Comparison of ENCODE assay signal across 8 cellular contexts in the genomic region with DNA sequence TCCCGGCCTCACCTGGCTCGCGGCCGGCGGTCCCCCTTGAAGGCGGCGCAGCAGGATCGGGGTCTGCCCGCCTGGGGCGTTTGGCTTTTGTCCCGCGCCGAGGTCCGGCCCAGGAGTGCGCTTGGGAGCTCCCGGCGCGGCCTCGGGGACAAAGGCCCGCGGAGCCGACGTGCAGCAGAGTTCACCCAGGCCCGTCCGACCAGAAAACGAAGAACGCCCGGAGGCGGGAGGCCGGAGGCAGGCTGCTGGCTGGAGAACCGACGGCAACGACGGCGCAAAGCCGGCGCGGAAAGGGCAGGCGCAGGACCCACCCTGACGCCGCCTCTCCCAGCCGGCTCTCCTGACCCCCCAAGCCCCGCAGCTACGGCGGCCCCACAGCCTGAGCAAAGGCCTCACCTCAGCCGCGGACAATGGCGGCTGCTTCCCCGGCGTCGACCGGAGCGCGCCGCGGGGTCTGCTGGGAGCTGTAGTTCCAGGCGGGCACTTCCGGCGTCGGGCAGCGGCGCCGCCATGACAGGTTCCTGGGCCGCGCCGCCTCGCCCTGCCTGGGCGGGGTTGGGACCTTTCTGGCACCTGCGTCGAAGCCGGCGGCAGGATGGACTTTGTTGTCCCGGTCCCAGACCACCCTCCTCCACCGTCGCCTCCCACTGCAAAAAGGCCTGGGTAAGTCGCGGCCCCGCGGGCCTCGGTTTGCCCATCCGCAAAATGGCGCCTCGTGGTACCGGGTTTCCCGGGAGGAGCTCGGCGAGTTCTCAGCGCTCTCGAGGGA. TPM values are rescaled to one million over a fixed set of nuclear protein-coding genes. Genes with fewer than 3 reads are reported as not detected.
DNase-seq lines count a peak whose midpoint lies in the region; ATAC-seq and TF ChIP-seq lines count a peak whose summit lies in the region.

A gene (minus strand): TSS at position 437 of the 769 bp plus-strand sequence. CDS start 1,501 bp downstream, outside the sequence.

- no peaks in the 10 kb centered on the region for H3K4me1 ChIP-seq in BE2C
- H3K4me1 ChIP-seq in endocrine pancreas (ENCODE audit: control insufficient read depth, insufficient read depth, low read length): no peaks in the 10 kb centered on the region

- H3K4me3 ChIP-seq in BE2C (ENCODE audit: low read depth, low read length) (peak within 1 kb of the TSS; percentile 84), endocrine pancreas (ENCODE audit: control insufficient read depth, insufficient read depth, low read length) (peak within 1 kb of the TSS; percentile 78)

- no peak for TF ChIP-seq CTCF in BE2C (IDR thresholded peaks at IDR 0.05; ENCODE audit: low read depth, low read length)

- H3K9ac ChIP-seq in endocrine pancreas (ENCODE audit: control insufficient read depth, insufficient read depth, low read length): peak within 1 kb of the TSS; percentile 79

- no peaks in the 10 kb centered on the region for H3K27me3 ChIP-seq in BE2C
- H3K27me3 ChIP-seq in endocrine pancreas (ENCODE audit: control insufficient read depth, insufficient read depth, low read length): no peaks in the 10 kb centered on the region

- CTCF ChIA-PET in activated CD8-positive, alpha-beta memory T cell treated with anti-CD3 and anti-CD28 coated beads, Interleukin-2, amount 10 ng/mL, durations not matched to agents 7 days and 5 days (lab: Charles Lee): interaction anchor here (1.3 kb wide), 1 partner anchor 321 kb away, joined by 4 read pairs; a partner anchor contains a TSS

- peaks cover 86% of the 10 kb centered on the region for H3K36me3 Mint-ChIP-seq in activated CD8-positive, alpha-beta memory T cell treated with anti-CD3 and anti-CD28 coated beads, Interleukin-2, amount 10 ng/mL, durations not matched to agents 7 days and 5 days

- H3K27me3 Mint-ChIP-seq in activated CD8-positive, alpha-beta memory T cell treated with anti-CD3 and anti-CD28 coated beads, Interleukin-2, amount 10 ng/mL, durations not matched to agents 7 days and 5 days: no peaks in the 10 kb centered on the region

- H3K9me3 ChIP-seq in BE2C (peaks cover 4% of the 10 kb centered on the region; the same call in 1 of the 2 replicates), endocrine pancreas (ENCODE audit: control insufficient read depth, low read length) (peaks cover 5% of the 10 kb centered on the region)

- ATAC-seq in HG03439 (IDR thresholded peaks at IDR 0.05; ENCODE audit: unreplicated experiment): peak; percentile 96
- peak; percentile 99 for ATAC-seq in activated CD8-positive, alpha-beta memory T cell treated with anti-CD3 and anti-CD28 coated beads, Interleukin-2, amount 10 ng/mL, durations not matched to agents 7 days and 5 days

- H3K9me3 Mint-ChIP-seq in activated CD8-positive, alpha-beta memory T cell treated with anti-CD3 and anti-CD28 coated beads, Interleukin-2, amount 10 ng/mL, durations not matched to agents 7 days and 5 days (ENCODE audit: low read depth): peaks cover 38% of the 10 kb centered on the region

- DNase-seq in BE2C (peak; percentile 89), GM19238 (ENCODE audit: insufficient read length, low spot score) (peak; percentile 90), NCI-H774 (lab: John Stamatoyannopoulos, UW) (peak; percentile 89), mesenteric fat pad (ENCODE audit: low spot score) (peak; percentile 96)
- DNase-seq in activated CD8-positive, alpha-beta memory T cell treated with anti-CD3 and anti-CD28 coated beads, Interleukin-2, amount 10 ng/mL, durations not matched to agents 7 days and 5 days: peak; percentile 89
- peak; percentile 77 for DNase-seq in stimulated activated CD8-positive, alpha-beta memory T cell treated with anti-CD3 and anti-CD28 coated beads, Interleukin-12 subunit alpha, Interleukin-12 subunit beta, amount 100 ng/mL, for 4 hours (ENCODE audit: low read depth)

- H3K27ac Mint-ChIP-seq in activated CD8-positive, alpha-beta memory T cell treated with anti-CD3 and anti-CD28 coated beads, Interleukin-2, amount 10 ng/mL, durations not matched to agents 7 days and 5 days: peak within 1 kb of the TSS; percentile 89

- H3K4me3 Mint-ChIP-seq in activated CD8-positive, alpha-beta memory T cell treated with anti-CD3 and anti-CD28 coated beads, Interleukin-2, amount 10 ng/mL, durations not matched to agents 7 days and 5 days: peak within 1 kb of the TSS; percentile 80

- peaks cover 28% of the 10 kb centered on the region for H3K4me1 Mint-ChIP-seq in activated CD8-positive, alpha-beta memory T cell treated with anti-CD3 and anti-CD28 coated beads, Interleukin-2, amount 10 ng/mL, durations not matched to agents 7 days and 5 days

- H3K36me3 ChIP-seq in BE2C (peaks cover 41% of the 10 kb centered on the region), endocrine pancreas (ENCODE audit: control insufficient read depth, insufficient read depth, low read length) (peaks cover 38% of the 10 kb centered on the region)

RNA-seq across cellular contexts. Expression of the gene that starts here (rescaled TPM):
- 8.2 TPM for polyA plus RNA-seq in BE2C (2012; ENCODE audit: insufficient read depth, insufficient read length, low read depth)
- 10 to 100 TPM; 11.6 to 12.8 TPM for total RNA-seq in activated CD8-positive, alpha-beta memory T cell treated with anti-CD3 and anti-CD28 coated beads, Interleukin-2, amount 10 ng/mL, durations not matched to agents 7 days and 5 days
- 7.9 TPM for total RNA-seq in mesenteric fat pad

Comparison
In these comparisons a context has a peak if more than half of its experiments do, and no peak if none do; other contexts are left out.
1. Peak in every context shown above with its lines: DNase-seq, ATAC-seq and H3K4me3 ChIP-seq.